8 cellular contexts compared by ENCODE assay signal in genomic region chr22:46737105-46737975, GRCh38. TPM values are rescaled to one million over a fixed set of nuclear protein-coding genes. Genes with fewer than 3 reads are reported as not detected.
DNase-seq lines count a peak whose midpoint lies in the region; ATAC-seq and TF ChIP-seq lines count a peak whose summit lies in the region.

No MANE protein-coding gene starts in this region.

- H3K36me3 ChIP-seq in body of pancreas (replicated peaks in 1 of 2; ENCODE audit: insufficient read depth in 1 of 2, low read depth in 2 of 2) (no peaks in the 10 kb centered on the region), iPS-18a (ENCODE audit: control insufficient read depth, low read depth, low read length) (no peaks in the 10 kb centered on the region)

- H3K27me3 ChIP-seq in body of pancreas (no peaks in the 10 kb centered on the region), iPS-18a (ENCODE audit: control insufficient read depth, insufficient read depth, low read length) (no peaks in the 10 kb centered on the region)

- DNase-seq in GM12865 (ENCODE audit: low read depth) (peak; percentile 78), body of pancreas (peak; percentile 43 to 53 (median 48)), SKM-1 (lab: John Stamatoyannopoulos, UW; ENCODE audit: unreplicated experiment) (no peak), NCI-H526 treated with DMSO at 0.1 percent for 48 hours (lab: John Stamatoyannopoulos, UW) (no peak)

- H3K4me3 ChIP-seq in GM12865 (ENCODE audit: low read depth, low read length) (peak overlapping the region; percentile 83), body of pancreas (peak overlapping the region in 1 of 2 donors; percentile 70), iPS-18a (ENCODE audit: low read length) (peak overlapping the region; percentile 82), skin epidermis (peak overlapping the region; percentile 56 to 92 (median 74))

- intact Hi-C loops in body of pancreas (cut with DNase I) = no loop called here

- 3 to 11% methylated on average over 13 to 41 of the region's 53 CpGs for WGBS in body of pancreas, 2 donors

- H3K27ac ChIP-seq in body of pancreas = peak overlapping the region; percentile 66 to 94 (median 86)
- H3K27ac ChIP-seq in iPS-18a (ENCODE audit: low read length) = no peak overlapping the region
- H3K27ac ChIP-seq in skin epidermis = peak overlapping the region; percentile 55 to 97 (median 92)

- ATAC-seq in HG02885 (IDR thresholded peaks at IDR 0.05; ENCODE audit: poor library complexity, unreplicated experiment) (peak; percentile 38), SK-N-SH treated with all-trans-retinoic acid at 6 μM for 48 hours (peak; percentile 15; the same call in 2 of the 3 replicates), body of pancreas (peak; percentile 32)

- H3K9me3 ChIP-seq in body of pancreas (no peaks in the 10 kb centered on the region), iPS-18a (ENCODE audit: control insufficient read depth, low read depth, low read length) (no peaks in the 10 kb centered on the region)

- H3K9ac ChIP-seq in iPS-18a (ENCODE audit: low read length) = peak overlapping the region; percentile 79

- H3K4me1 ChIP-seq in body of pancreas (peaks cover 58% of the 10 kb centered on the region), iPS-18a (ENCODE audit: control insufficient read depth, low read depth, low read length) (peaks cover 18% of the 10 kb centered on the region)

- no peak for TF ChIP-seq CTCF in GM12865 (IDR thresholded peaks at IDR 0.05; ENCODE audit: insufficient read depth, low read depth, low read length, missing control alignments)
- TF ChIP-seq CTCF in body of pancreas (IDR thresholded peaks at IDR 0.05) = no peak

- TF ChIP-seq POLR2A in body of pancreas (IDR thresholded peaks at IDR 0.05) = no peak

TF ChIP-seq in SK-N-SH treated with all-trans-retinoic acid at 6 μM for 48 hours, 23 proteins besides CTCF, POLR2A, EP300 and RAD21:
- TF ChIP-seq ZC3H10 (CRISPR knock-in tag; IDR thresholded peaks at IDR 0.05) = no peak
- TF ChIP-seq CREB5 (CRISPR knock-in tag; IDR thresholded peaks at IDR 0.05; ENCODE audit: low read depth) = no peak
- no peak for TF ChIP-seq ESRRG (CRISPR knock-in tag; IDR thresholded peaks at IDR 0.05)
- no peak for TF ChIP-seq ZNF565 (CRISPR knock-in tag; conservative IDR thresholded peaks at IDR 0.05; ENCODE audit: low read depth)
- TF ChIP-seq TCF4 (CRISPR knock-in tag; IDR thresholded peaks at IDR 0.05; ENCODE audit: borderline replicate concordance) = no peak
- TF ChIP-seq GLIS3 (CRISPR knock-in tag; IDR thresholded peaks at IDR 0.05) = no peak
- no peak for TF ChIP-seq ZNF70 (CRISPR knock-in tag; IDR thresholded peaks at IDR 0.05)
- TF ChIP-seq PPARA (CRISPR knock-in tag; IDR thresholded peaks at IDR 0.05; ENCODE audit: borderline replicate concordance) = no peak
- TF ChIP-seq OSR1 (CRISPR knock-in tag; IDR thresholded peaks at IDR 0.05) = no peak
- no peak for TF ChIP-seq POU6F1 (CRISPR knock-in tag; IDR thresholded peaks at IDR 0.05; ENCODE audit: borderline replicate concordance, low read depth)
- no peak for TF ChIP-seq RARB (CRISPR knock-in tag; IDR thresholded peaks at IDR 0.05)

RNA-seq across cellular contexts. Expression of gene CERK, which starts 0.7 kb away (rescaled TPM):
- total RNA-seq in body of pancreas = 10 to 100 TPM; 33.6 to 46.4 TPM

RNA-seq across cellular contexts. Expression of gene TBC1D22A, which starts 25.1 kb away (rescaled TPM):
- total RNA-seq in body of pancreas = 10 to 100 TPM; 21.5 to 23.1 TPM

Comparison
In these comparisons a context has a peak if more than half of its experiments do, and no peak if none do; other contexts are left out.
1. DNase-seq: peak in GM12865 (single experiment) and body of pancreas (4 of 4); none in SKM-1 (single experiment) and NCI-H526 treated with DMSO at 0.1 percent for 48 hours (single experiment).
2. Peak in every context shown above with its lines, with median percentiles within 50 percentile points of each other: ATAC-seq.